In genomic region chr12:82937151-82937550, GRCh38 we compare ENCODE assay signal across 21 cellular contexts.
A peak's percentile ranks its signal among the peaks of the same experiment; 100 is the strongest.
DNase-seq lines count a peak whose midpoint lies in the region; TF ChIP-seq lines count a peak whose summit lies in the region.
"Had no signal": no experiment of that assay in that cellular context is flagged by ENCODE, and none has a peak within 500 bp of the region (broad histone marks: within the 10 kb centered on the region; RNA-seq: fewer than 3 reads in every experiment).

No MANE protein-coding gene starts in this region.

- DNase-seq in HT1080 (ENCODE audit: low read depth) (peak; percentile 10), cardiac fibroblast (ENCODE audit: low read depth in 2 of 2) (peak; percentile 2 to 36), fibroblast of pulmonary artery (ENCODE audit: low read depth) (peak; percentile 34), renal cortical epithelial cell (ENCODE audit: low read depth) (peak; percentile 6), T1000 (lab: John Stamatoyannopoulos, UW) (no peak), NCI-H526 (lab: John Stamatoyannopoulos, UW) (no peak), cortex of kidney (lab: John Stamatoyannopoulos, UW) (no peak)
- DNase-seq: CD8-positive, alpha-beta memory T cell; Kasumi-1; NCI-H1092 treated with DMSO at 0.1 percent for 48 hours; NCI-H1436; NCI-H187; NCI-H2081 treated with DMSO at 0.1 percent for 48 hours; NCI-H2171; NCI-H226; NCI-H524 treated with DMSO at 0.1 percent for 48 hours; NCI-H82; PC-9; SJCRH30 had no signal

- H3K4me3 ChIP-seq in cardiac fibroblast (replicated peaks in 1 of 2; ENCODE audit: low read depth in 2 of 2, low read length in 2 of 2) (no peak overlapping the region), fibroblast of pulmonary artery (replicated peaks; ENCODE audit: low read depth, low read length) (no peak overlapping the region)
- H3K4me3 ChIP-seq: A549, K562, PC-9, SJCRH30 had no signal

- no peak for TF ChIP-seq CTCF in cardiac fibroblast (IDR thresholded peaks at IDR 0.05; ENCODE audit: low read depth, low read length)
- no peak for TF ChIP-seq CTCF in fibroblast of pulmonary artery (IDR thresholded peaks at IDR 0.05; ENCODE audit: low read length, missing control alignments)

Comparison
In these comparisons a context has a peak if more than half of its experiments do, and no peak if none do; other contexts are left out.
1. DNase-seq: peak in HT1080 (single experiment), cardiac fibroblast (2 of 2), fibroblast of pulmonary artery (single experiment) and renal cortical epithelial cell (single experiment); none in T1000 (single experiment), NCI-H526 (0 of 2) and cortex of kidney (single experiment).